ENCODE assay signal across 19 cellular contexts in genomic region chrX:118682258-118683014, GRCh38. TPM values are rescaled to one million over a fixed set of nuclear protein-coding genes. Genes with fewer than 3 reads are reported as not detected.
DNase-seq lines count a peak whose midpoint lies in the region; ATAC-seq lines count a peak whose summit lies in the region.
"Had no signal": no experiment of that assay in that cellular context is flagged by ENCODE, and none has a peak within 500 bp of the region (broad histone marks: within the 10 kb centered on the region; RNA-seq: fewer than 3 reads in every experiment).

No MANE protein-coding gene starts in this region.

- peak overlapping the region; percentile 75 for H3K27ac Mint-ChIP-seq in memory B cell
- H3K27ac Mint-ChIP-seq: activated CD8-positive, alpha-beta T cell treated with anti-CD3 and anti-CD28 coated beads, Interleukin-2, amount 10 ng/mL, durations not matched to agents 7 days and 5 days; progenitor cell of endocrine pancreas had no signal

- H3K36me3 ChIP-seq in H7 (replicated peaks; ENCODE audit: control insufficient read depth, insufficient read depth, low read length), result no peaks in the 10 kb centered on the region
- H3K36me3 ChIP-seq: upper lobe of left lung had no signal

- H3K9me3 Mint-ChIP-seq in memory B cell, result no peaks in the 10 kb centered on the region
- H3K9me3 Mint-ChIP-seq: activated T-cell treated with anti-CD3 and anti-CD28 coated beads, Interleukin-2, amount 50 U/mL, for 4 hours; neural crest cell had no signal

- H3K4me3 Mint-ChIP-seq in memory B cell, result no peak overlapping the region
- H3K4me3 Mint-ChIP-seq: activated CD8-positive, alpha-beta T cell treated with anti-CD3 and anti-CD28 coated beads, Interleukin-2, amount 10 ng/mL, durations not matched to agents 7 days and 5 days; activated T-cell treated with anti-CD3 and anti-CD28 coated beads, Interleukin-2, amount 50 U/mL, for 4 hours; neural crest cell had no signal

- H3K4me3 ChIP-seq in H7 (ENCODE audit: insufficient read depth, low read depth, low read length), result no peak overlapping the region
- H3K4me3 ChIP-seq: coronary artery, skin epidermis, stomach, upper lobe of left lung had no signal

- no peaks in the 10 kb centered on the region for H3K4me1 Mint-ChIP-seq in memory B cell
- H3K4me1 Mint-ChIP-seq: neural crest cell had no signal

- H3K27me3 Mint-ChIP-seq in memory B cell, result no peaks in the 10 kb centered on the region
- H3K27me3 Mint-ChIP-seq: progenitor cell of endocrine pancreas had no signal

- H3K27me3 ChIP-seq in H7 (ENCODE audit: control insufficient read depth, insufficient read depth, low read length), result no peaks in the 10 kb centered on the region
- H3K27me3 ChIP-seq: upper lobe of left lung had no signal

- H3K36me3 Mint-ChIP-seq in memory B cell, result peaks cover 4% of the 10 kb centered on the region

- DNase-seq in DMS53 (lab: John Stamatoyannopoulos, UW), result peak; percentile 83
- peak; percentile 43 for DNase-seq in NCI-H146 (lab: John Stamatoyannopoulos, UW)
- peak; percentile 22 for DNase-seq in amniotic epithelial cell (ENCODE audit: low read depth)
- no peak for DNase-seq in memory B cell (ENCODE audit: low spot score in 2 of 2)
- no peak for DNase-seq in midbrain (lab: John Stamatoyannopoulos, UW)
- no peak for DNase-seq in H7
- DNase-seq: activated CD8-positive, alpha-beta T cell treated with anti-CD3 and anti-CD28 coated beads, Interleukin-2, amount 10 ng/mL, durations not matched to agents 7 days and 5 days; activated naive CD4-positive, alpha-beta T cell treated with anti-CD3 and anti-CD28 coated beads, Interleukin-2, amount 50 U/mL, for 16 hours; activated T-cell treated with anti-CD3 and anti-CD28 coated beads, Interleukin-2, amount 50 U/mL, for 4 hours; Caco-2; foreskin fibroblast; stimulated activated CD4-positive, alpha-beta T cell treated with anti-CD3 and anti-CD28 coated beads, Interleukin-2, amount 100 ng/mL, for 48 hours; stomach; upper lobe of left lung had no signal

- no peak for ATAC-seq in memory B cell (ENCODE audit: low read depth)
- ATAC-seq in GM18867 (IDR thresholded peaks at IDR 0.05; ENCODE audit: unreplicated experiment), result no peak
- ATAC-seq: activated CD8-positive, alpha-beta T cell treated with anti-CD3 and anti-CD28 coated beads, Interleukin-2, amount 10 ng/mL, durations not matched to agents 7 days and 5 days; activated T-cell treated with anti-CD3 and anti-CD28 coated beads, Interleukin-2, amount 50 U/mL, for 4 hours had no signal

RNA-seq across cellular contexts. Expression of gene IL13RA1, which starts 45.0 kb away (rescaled TPM):
- total RNA-seq in H7 (2014; rRNA removed; shearing (Covaris generic)), result 15.1 and 16.6 TPM in 2 replicates

Comparison
In these comparisons a context has a peak if more than half of its experiments do, and no peak if none do; other contexts are left out.
1. DNase-seq: peak in DMS53 (single experiment), NCI-H146 (single experiment) and amniotic epithelial cell (single experiment); none in memory B cell (0 of 2), midbrain (single experiment) and H7 (single experiment).